In genomic region chr2:207227062-207227748, GRCh38 we compare ENCODE assay signal across 10 cellular contexts.
DNase-seq lines count a peak whose midpoint lies in the region; ATAC-seq and TF ChIP-seq lines count a peak whose summit lies in the region.
"Had no signal": no experiment of that assay in that cellular context is flagged by ENCODE, and none has a peak within 500 bp of the region (broad histone marks: within the 10 kb centered on the region; RNA-seq: fewer than 3 reads in every experiment).

No MANE protein-coding gene starts in this region.

- H3K4me1 ChIP-seq in NT2/D1 (ENCODE audit: insufficient read depth, insufficient read length) (peaks cover 5% of the 10 kb centered on the region), heart left ventricle (peaks cover 0 to 59% (median 27%) of the 10 kb centered on the region in 12 donors), ovary (ENCODE audit: insufficient read depth) (peaks cover 7% of the 10 kb centered on the region)

- H3K4me3 ChIP-seq in NT2/D1 (ENCODE audit: insufficient read length, low read depth) (peak overlapping the region; percentile 12), heart left ventricle (peak overlapping the region in 6 of 12 donors; percentile 7 to 42 (median 26)), ovary (peak overlapping the region; percentile 1)

- no peak for TF ChIP-seq CTCF in heart left ventricle (IDR thresholded peaks at IDR 0.05)
- TF ChIP-seq CTCF in ovary (IDR thresholded peaks at IDR 0.05): no peak

- H3K27me3 ChIP-seq in NT2/D1 (ENCODE audit: insufficient read depth, insufficient read length): no peaks in the 10 kb centered on the region
- H3K27me3 ChIP-seq in heart left ventricle: no peaks in the 10 kb centered on the region
- H3K27me3 ChIP-seq in ovary: no peaks in the 10 kb centered on the region

- no peak for TF ChIP-seq EP300 in ovary (IDR thresholded peaks at IDR 0.05)

- 36 to 54% (median 50%) methylated on average over 17 to 18 of the region's 18 CpGs for WGBS in heart left ventricle, 4 donors
- 15 to 18% (median 16%) methylated on average over 18 of the region's 18 CpGs for WGBS in ovary, 3 donors

- H3K9ac ChIP-seq in NT2/D1 (ENCODE audit: insufficient read length, low read depth): peak overlapping the region; percentile 14

- H3K9me3 ChIP-seq in NT2/D1 (ENCODE audit: insufficient read depth, low read length) (no peaks in the 10 kb centered on the region), heart left ventricle (no peaks in the 10 kb centered on the region), ovary (no peaks in the 10 kb centered on the region)

- H3K27ac ChIP-seq in heart left ventricle (peak overlapping the region in 4 of 12 donors; percentile 12 to 69 (median 28)), ovary (peak overlapping the region in 1 of 2 donors; percentile 39)

- intact Hi-C loops in heart left ventricle (cut with DNase I): loop anchor here in 4 of 10 donors (2.0 to 10.0 kb wide), 4 partner anchors 60 to 248 kb away; partner anchors contain the start of gene KLF7 (in 2 of the 4)
- intact Hi-C loops in ovary (cut with DNase I): no loop called here

- TF ChIP-seq POLR2A in heart left ventricle (IDR thresholded peaks at IDR 0.05): no peak
- no peak for TF ChIP-seq POLR2A in ovary (IDR thresholded peaks at IDR 0.05)

- DNase-seq in DMS79 (lab: John Stamatoyannopoulos, UW): peak; percentile 73
- peak; percentile 57 for DNase-seq in NT2/D1 (ENCODE audit: low read depth, low spot score)
- DNase-seq in heart left ventricle: peak in 4 of 5 donors; percentile 12 to 52 (median 38)
- peak; percentile 30 to 62 (median 42) for DNase-seq in ovary
- no peak for DNase-seq in mesenteric fat pad (ENCODE audit: low spot score)
- DNase-seq in NK-92 (lab: John Stamatoyannopoulos, UW; ENCODE audit: unreplicated experiment): no peak
- DNase-seq in activated effector memory CD4-positive, alpha-beta T cell treated with Interleukin-2 at 50 U/mL for 16 hours: no peak
- DNase-seq: dermis blood vessel endothelial cell, T1000 had no signal

- ATAC-seq in heart left ventricle (peak; percentile 35 to 61 (median 54)), GM21825 (IDR thresholded peaks at IDR 0.05; ENCODE audit: unreplicated experiment) (no peak)

- H3K36me3 ChIP-seq in NT2/D1 (ENCODE audit: insufficient read depth, insufficient read length, low read length): no peaks in the 10 kb centered on the region
- no peaks in the 10 kb centered on the region for H3K36me3 ChIP-seq in heart left ventricle
- H3K36me3 ChIP-seq in ovary: no peaks in the 10 kb centered on the region

Comparison
In these comparisons a context has a peak if more than half of its experiments do, and no peak if none do; other contexts are left out.
1. DNase-seq: peak in DMS79 (single experiment), NT2/D1 (single experiment), heart left ventricle (4 of 5) and ovary (5 of 5); none in mesenteric fat pad (single experiment), NK-92 (single experiment) and activated effector memory CD4-positive, alpha-beta T cell treated with Interleukin-2 at 50 U/mL for 16 hours (single experiment).